ENCODE assay signal across 8 cellular contexts in the genomic region with DNA sequence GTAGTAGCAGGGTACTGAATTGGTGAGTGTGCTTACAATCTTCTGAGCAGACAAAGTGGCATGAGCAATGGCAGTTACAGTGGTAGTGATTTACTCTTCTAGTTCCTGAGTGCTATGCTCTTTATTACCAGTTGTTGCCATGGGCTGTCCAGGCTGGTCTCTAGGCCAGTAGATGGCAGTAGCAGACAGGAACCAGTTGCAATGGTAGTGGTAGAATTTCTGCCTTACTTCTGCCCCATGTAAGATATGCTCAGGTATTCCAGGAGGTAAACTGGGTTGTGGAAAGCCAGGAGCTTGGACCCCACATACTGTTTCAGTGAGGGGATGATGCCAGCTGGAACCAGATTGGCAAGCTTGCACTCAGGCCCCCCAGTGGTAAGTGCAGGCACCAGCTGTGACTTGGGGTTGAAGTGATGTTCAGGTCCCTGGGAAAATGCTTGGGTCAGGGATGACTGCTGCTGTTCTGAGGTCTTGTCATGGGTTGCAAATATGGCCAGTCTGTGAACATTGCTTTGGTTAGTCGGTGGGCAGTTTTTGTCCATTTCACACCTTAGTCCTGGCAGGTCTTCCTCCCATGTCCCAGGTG.
DNase-seq lines count a peak whose midpoint lies in the region; ATAC-seq and TF ChIP-seq lines count a peak whose summit lies in the region.

No MANE protein-coding gene starts in this region.

- peaks cover 29% of the 10 kb centered on the region for H3K27me3 Mint-ChIP-seq in activated T-cell treated with anti-CD3 and anti-CD28 coated beads, Interleukin-2, amount 50 U/mL, for 72 hours (ENCODE audit: low read depth)
- peaks cover 42% of the 10 kb centered on the region for H3K27me3 Mint-ChIP-seq in activated T-cell treated with anti-CD3 and anti-CD28 coated beads, Interleukin-2, amount 50 U/mL, for 24 hours

- no peaks in the 10 kb centered on the region for H3K4me1 Mint-ChIP-seq in activated T-cell treated with anti-CD3 and anti-CD28 coated beads, Interleukin-2, amount 50 U/mL, for 72 hours (ENCODE audit: low read depth)
- no peaks in the 10 kb centered on the region for H3K4me1 Mint-ChIP-seq in activated T-cell treated with anti-CD3 and anti-CD28 coated beads, Interleukin-2, amount 50 U/mL, for 24 hours (ENCODE audit: low read depth)

- H3K4me1 ChIP-seq in smooth muscle cell (ENCODE audit: low read depth), result no peaks in the 10 kb centered on the region
- no peaks in the 10 kb centered on the region for H3K4me1 ChIP-seq in left ventricle myocardium inferior

- H3K36me3 ChIP-seq in smooth muscle cell (ENCODE audit: low read depth) (no peaks in the 10 kb centered on the region), left ventricle myocardium inferior (no peaks in the 10 kb centered on the region)

- intact Hi-C loops in left ventricle myocardium inferior (cut with micrococcal nuclease), result no loop called here

- H3K4me3 Mint-ChIP-seq in activated T-cell treated with anti-CD3 and anti-CD28 coated beads, Interleukin-2, amount 50 U/mL, for 72 hours, result no peak overlapping the region
- no peak overlapping the region for H3K4me3 Mint-ChIP-seq in activated T-cell treated with anti-CD3 and anti-CD28 coated beads, Interleukin-2, amount 50 U/mL, for 24 hours

- H3K27ac ChIP-seq in smooth muscle cell (ENCODE audit: low read depth) (no peak overlapping the region), left ventricle myocardium inferior (replicated peaks) (no peak overlapping the region)

- WGBS in smooth muscle cell (ENCODE audit: low lambda C conversion rate), result 69% methylated on average over 1 of the region's 1 CpG

- H3K9me3 Mint-ChIP-seq in activated T-cell treated with anti-CD3 and anti-CD28 coated beads, Interleukin-2, amount 50 U/mL, for 72 hours, result no peaks in the 10 kb centered on the region
- no peaks in the 10 kb centered on the region for H3K9me3 Mint-ChIP-seq in activated T-cell treated with anti-CD3 and anti-CD28 coated beads, Interleukin-2, amount 50 U/mL, for 24 hours

- H3K27me3 ChIP-seq in smooth muscle cell (ENCODE audit: low read depth) (no peaks in the 10 kb centered on the region), left ventricle myocardium inferior (ENCODE audit: low read depth) (no peaks in the 10 kb centered on the region)

- H3F3A ChIP-seq in smooth muscle cell (ENCODE audit: low read depth), result no peaks in the 10 kb centered on the region

- H2AFZ ChIP-seq in smooth muscle cell (ENCODE audit: low read depth), result no peak overlapping the region

- H3K4me2 ChIP-seq in smooth muscle cell, result no peak overlapping the region

- no peak overlapping the region for H3K9ac ChIP-seq in smooth muscle cell (ENCODE audit: low read depth)

- peaks cover 0 to 2% of the 10 kb centered on the region in 2 donors for H3K36me3 Mint-ChIP-seq in activated T-cell treated with anti-CD3 and anti-CD28 coated beads, Interleukin-2, amount 50 U/mL, for 72 hours (ENCODE audit: insufficient read depth in 2 of 2)
- H3K36me3 Mint-ChIP-seq in activated T-cell treated with anti-CD3 and anti-CD28 coated beads, Interleukin-2, amount 50 U/mL, for 24 hours (ENCODE audit: low read depth), result no peaks in the 10 kb centered on the region

- no peak overlapping the region for H3K27ac Mint-ChIP-seq in activated T-cell treated with anti-CD3 and anti-CD28 coated beads, Interleukin-2, amount 50 U/mL, for 72 hours
- H3K27ac Mint-ChIP-seq in activated T-cell treated with anti-CD3 and anti-CD28 coated beads, Interleukin-2, amount 50 U/mL, for 24 hours, result no peak overlapping the region

- no peak overlapping the region for H3K4me3 ChIP-seq in smooth muscle cell
- H3K4me3 ChIP-seq in left ventricle myocardium inferior, result no peak overlapping the region

- H3K9me3 ChIP-seq in smooth muscle cell (replicated peaks; ENCODE audit: low read depth), result no peaks in the 10 kb centered on the region
- no peaks in the 10 kb centered on the region for H3K9me3 ChIP-seq in left ventricle myocardium inferior (replicated peaks)

- no peaks in the 10 kb centered on the region for H4K20me1 ChIP-seq in smooth muscle cell (ENCODE audit: low read depth)

- peak; percentile 4 to 8 for DNase-seq in activated T-cell treated with anti-CD3 and anti-CD28 coated beads, Interleukin-2, amount 50 U/mL, for 72 hours
- DNase-seq in activated T-cell treated with anti-CD3 and anti-CD28 coated beads, Interleukin-2, amount 50 U/mL, for 24 hours, result no peak
- DNase-seq in M059J (ENCODE audit: low read depth), result peak; percentile 26
- DNase-seq in cerebellar cortex (ENCODE audit: low spot score), result peak; percentile 4
- DNase-seq in smooth muscle cell (lab: John Stamatoyannopoulos, UW; ENCODE audit: unreplicated experiment), result no peak
- DNase-seq in activated CD8-positive, alpha-beta memory T cell treated with anti-CD3 and anti-CD28 coated beads, Interleukin-2, amount 50 U/mL, for 4 hours, result no peak
- no peak for DNase-seq in GDM1 (lab: John Stamatoyannopoulos, UW)
- no peak for DNase-seq in left ventricle myocardium inferior

- no peaks in the 10 kb centered on the region for H3K79me2 ChIP-seq in smooth muscle cell (ENCODE audit: low read depth)

- peak; percentile 43 to 52 for ATAC-seq in activated T-cell treated with anti-CD3 and anti-CD28 coated beads, Interleukin-2, amount 50 U/mL, for 72 hours (replicated peaks in 1 of 2)

- TF ChIP-seq CTCF in smooth muscle cell (IDR thresholded peaks at IDR 0.05; ENCODE audit: borderline replicate concordance, insufficient read depth, poor library complexity, severe bottlenecking), result peak; percentile 25
- no peak for TF ChIP-seq CTCF in left ventricle myocardium inferior (IDR thresholded peaks at IDR 0.05; ENCODE audit: borderline replicate concordance)

Comparison
In these comparisons a context has a peak if more than half of its experiments do, and no peak if none do; other contexts are left out.
1. DNase-seq: peak in activated T-cell treated with anti-CD3 and anti-CD28 coated beads, Interleukin-2, amount 50 U/mL, for 72 hours (2 of 2), M059J (single experiment) and cerebellar cortex (single experiment); none in activated T-cell treated with anti-CD3 and anti-CD28 coated beads, Interleukin-2, amount 50 U/mL, for 24 hours (single experiment), smooth muscle cell (single experiment), activated CD8-positive, alpha-beta memory T cell treated with anti-CD3 and anti-CD28 coated beads, Interleukin-2, amount 50 U/mL, for 4 hours (single experiment), GDM1 (single experiment) and left ventricle myocardium inferior (single experiment).